Comparison of ENCODE assay signal across 20 cellular contexts in the genomic region with DNA sequence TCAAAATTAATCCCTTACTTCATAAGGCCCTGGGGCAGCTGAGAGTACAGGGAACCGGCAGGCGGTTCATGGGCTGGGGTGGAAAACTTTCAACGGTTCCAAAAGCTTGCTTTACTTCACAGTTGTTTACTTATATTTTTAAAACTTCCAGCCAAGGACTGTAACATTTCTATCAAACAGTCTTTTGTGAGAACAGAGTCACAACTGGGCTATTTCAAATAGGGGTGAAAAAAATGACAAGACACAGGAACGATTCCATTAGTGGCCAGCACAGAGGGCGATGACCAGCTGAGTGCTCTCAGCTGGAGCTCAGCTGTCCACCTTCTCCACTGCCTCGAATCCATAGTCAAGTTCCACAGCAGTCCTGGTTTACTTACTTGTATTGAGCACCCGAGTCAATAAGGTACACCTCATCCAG. TPM values are rescaled to one million over a fixed set of nuclear protein-coding genes. Genes with fewer than 3 reads are reported as not detected.
A peak's percentile ranks its signal among the peaks of the same experiment; 100 is the strongest.
DNase-seq lines count a peak whose midpoint lies in the region; ATAC-seq, FAIRE-seq and TF ChIP-seq lines count a peak whose summit lies in the region.
"Had no signal": no experiment of that assay in that cellular context is flagged by ENCODE, and none has a peak within 500 bp of the region (broad histone marks: within the 10 kb centered on the region; RNA-seq: fewer than 3 reads in every experiment).

No MANE protein-coding gene starts in this region.

- no peak for TF ChIP-seq CTCF in endodermal cell (conservative IDR thresholded peaks at IDR 0.05)
- no peak for TF ChIP-seq CTCF in right atrium auricular region (IDR thresholded peaks at IDR 0.05)

- peak; percentile 63 for FAIRE-seq in GM12891 (lab: Jason Lieb, UNC)

- WGBS in endodermal cell (ENCODE audit: insufficient coverage in 1 of 2, insufficient read length in 1 of 2), 2 experiments: 91 to 96% methylated on average over 5 to 7 of the region's 7 CpGs

- no peak overlapping the region for H3K4me3 Mint-ChIP-seq in endodermal cell

- H3K27me3 ChIP-seq in endodermal cell (ENCODE audit: control insufficient read depth, insufficient read depth, low read length, poor library complexity, severe bottlenecking): no peaks in the 10 kb centered on the region
- H3K27me3 ChIP-seq in right atrium auricular region: no peaks in the 10 kb centered on the region

- H3K9me3 ChIP-seq in endodermal cell (ENCODE audit: control insufficient read depth, low read length) (no peaks in the 10 kb centered on the region), right atrium auricular region (no peaks in the 10 kb centered on the region)
- H3K9me3 ChIP-seq: Caco-2 had no signal

- no peak for DNase-seq in GM12891 (ENCODE audit: insufficient read length, low spot score)
- peak; percentile 8 for DNase-seq in endodermal cell
- DNase-seq in right atrium auricular region (ENCODE audit: low spot score): peak; percentile 55
- DNase-seq in mucosa of gallbladder (ENCODE audit: low spot score): peak; percentile 68
- DNase-seq in stimulated activated naive CD4-positive, alpha-beta T cell treated with Interleukin-2 at 50 U/mL for 16 hours (lab: John Stamatoyannopoulos, UW): no peak
- DNase-seq: AML-193; Caco-2; DMS53; H7; MV-4-11; NCI-H1436; NCI-H2081 treated with DMSO at 0.1 percent for 48 hours; NCI-H345; NCI-H69; NK-92 treated with Interleukin-12 subunit alpha and Interleukin-12 subunit beta, amount 100 ng/mL, for 24 hours; OCI-M1; RPMI8226 had no signal

- H3K27me3 Mint-ChIP-seq in endodermal cell (ENCODE audit: insufficient read depth): no peaks in the 10 kb centered on the region

- H3K4me3 ChIP-seq in endodermal cell (ENCODE audit: low read length) (no peak overlapping the region), right atrium auricular region (no peak overlapping the region)

- no peak overlapping the region for H3K9ac ChIP-seq in endodermal cell (ENCODE audit: extremely low read depth, low read length, poor library complexity, severe bottlenecking)

- peaks cover 74% of the 10 kb centered on the region for H3K36me3 ChIP-seq in endodermal cell (ENCODE audit: control insufficient read depth, insufficient read depth, low read length)
- peaks cover 77% of the 10 kb centered on the region for H3K36me3 ChIP-seq in right atrium auricular region

- no peaks in the 10 kb centered on the region for H3K9me3 Mint-ChIP-seq in endodermal cell

- no peak for TF ChIP-seq POLR2A in GM12891 (IDR thresholded peaks at IDR 0.05; ENCODE audit: low read depth, low read length)

- ATAC-seq in GM21423 (IDR thresholded peaks at IDR 0.05; ENCODE audit: unreplicated experiment): no peak
- ATAC-seq in HG03565 (IDR thresholded peaks at IDR 0.05; ENCODE audit: unreplicated experiment): no peak
- ATAC-seq in GM21576 (IDR thresholded peaks at IDR 0.05; ENCODE audit: unreplicated experiment): no peak

- H3K27ac ChIP-seq in endodermal cell (ENCODE audit: low read depth, low read length) (no peak overlapping the region), right atrium auricular region (peak overlapping the region in 1 of 2 donors; percentile 52)

- no peak overlapping the region for H3K27ac Mint-ChIP-seq in endodermal cell

- H3K4me1 Mint-ChIP-seq in endodermal cell: no peaks in the 10 kb centered on the region

- H3K36me3 Mint-ChIP-seq in endodermal cell (ENCODE audit: low read depth): peaks cover 44% of the 10 kb centered on the region

- H3K4me1 ChIP-seq in endodermal cell (ENCODE audit: control insufficient read depth, insufficient read depth, low read length) (no peaks in the 10 kb centered on the region), right atrium auricular region (peaks cover 0 to 6% of the 10 kb centered on the region in 2 donors)

TF ChIP-seq in GM12891, 5 proteins besides CTCF, POLR2A, EP300 and RAD21:
- TF ChIP-seq POLR2AphosphoS5 (IDR thresholded peaks at IDR 0.05; ENCODE audit: low read depth, low read length) (no peak), POU2F2 (IDR thresholded peaks at IDR 0.05; ENCODE audit: low read depth, low read length) (no peak), PAX5 (IDR thresholded peaks at IDR 0.05; ENCODE audit: insufficient read depth, low read length, severe bottlenecking) (no peak), SPI1 (IDR thresholded peaks at IDR 0.05; ENCODE audit: low read depth, low read length) (no peak), TAF1 (IDR thresholded peaks at IDR 0.05; ENCODE audit: low read depth, low read length) (no peak)

RNA-seq across cellular contexts. Expression of a gene that starts 48.2 kb away (rescaled TPM):
- polyA plus RNA-seq in GM12891 (2012; ENCODE audit: low read depth, missing spikeins): 40.8 TPM
- total RNA-seq in endodermal cell: 10 to 100 TPM; 39.2 to 50.2 TPM
- polyA plus RNA-seq in endodermal cell (2013, experiment 1 of 2): 54.5 TPM
- 51.2 TPM for polyA plus RNA-seq in endodermal cell (2013, experiment 2 of 2)
- 10 to 100 TPM; 41.2 to 45.2 TPM for total RNA-seq in right atrium auricular region
- 86.4 TPM for total RNA-seq in mucosa of gallbladder

Comparison
In these comparisons a context has a peak if more than half of its experiments do, and no peak if none do; other contexts are left out.
1. DNase-seq: peak in endodermal cell (single experiment), right atrium auricular region (single experiment) and mucosa of gallbladder (single experiment); none in GM12891 (single experiment) and stimulated activated naive CD4-positive, alpha-beta T cell treated with Interleukin-2 at 50 U/mL for 16 hours (single experiment).